In genomic region chr11:61975638-61976419, GRCh38 we compare ENCODE assay signal across 3 cellular contexts.
TF ChIP-seq lines count a peak whose summit lies in the region.

No MANE protein-coding gene starts in this region.

TF ChIP-seq in IMR-90, 13 proteins besides CTCF, POLR2A, EP300 and RAD21:
- no peak for TF ChIP-seq MXI1 (IDR thresholded peaks at IDR 0.05; ENCODE audit: borderline replicate concordance, low read depth, low read length)
TF ChIP-seq in IMR-90: peak in this region for 0.

TF ChIP-seq in K562, 482 proteins besides CTCF, POLR2A, EP300 and RAD21:
- TF ChIP-seq ZBTB9 (CRISPR knock-in tag; IDR thresholded peaks at IDR 0.05) (0 out of 2 replicates have a peak, but pooled peaks have one; percentile 23), RBM34 (IDR thresholded peaks at IDR 0.05; ENCODE audit: borderline replicate concordance, insufficient read depth, low read length) (no peak), ZNF407 (IDR thresholded peaks at IDR 0.05; ENCODE audit: low read depth) (no peak)

TF ChIP-seq in liver, 16 proteins besides CTCF, POLR2A, EP300 and RAD21:
- TF ChIP-seq GABPA (IDR thresholded peaks at IDR 0.05 in 1 of 2, conservative IDR thresholded peaks at IDR 0.05 in 1 of 2) (no peak), HNF4A (conservative IDR thresholded peaks at IDR 0.05) (peak; percentile 62 to 75), YY1 (IDR thresholded peaks at IDR 0.05) (no peak), TAF1 (conservative IDR thresholded peaks at IDR 0.05) (no peak), HNF4G (IDR thresholded peaks at IDR 0.05) (no peak), JUND (IDR thresholded peaks at IDR 0.05) (peak in 1 of 2 donors; percentile 39), RXRA (IDR thresholded peaks at IDR 0.05) (peak; percentile 48 to 53), SP1 (IDR thresholded peaks at IDR 0.05) (peak; percentile 18), REST (IDR thresholded peaks at IDR 0.05) (no peak), MAX (IDR thresholded peaks at IDR 0.05) (peak; percentile 11), NR2F2 (IDR thresholded peaks at IDR 0.05) (no peak), EGR1 (IDR thresholded peaks at IDR 0.05; ENCODE audit: low read depth in 2 of 2) (no peak), FOXA2 (IDR thresholded peaks at IDR 0.05) (no peak), ATF3 (IDR thresholded peaks at IDR 0.05) (no peak), ZBTB33 (IDR thresholded peaks at IDR 0.05) (no peak), FOXA1 (IDR thresholded peaks at IDR 0.05) (no peak)
